8 cellular contexts compared by ENCODE assay signal in the genomic region with DNA sequence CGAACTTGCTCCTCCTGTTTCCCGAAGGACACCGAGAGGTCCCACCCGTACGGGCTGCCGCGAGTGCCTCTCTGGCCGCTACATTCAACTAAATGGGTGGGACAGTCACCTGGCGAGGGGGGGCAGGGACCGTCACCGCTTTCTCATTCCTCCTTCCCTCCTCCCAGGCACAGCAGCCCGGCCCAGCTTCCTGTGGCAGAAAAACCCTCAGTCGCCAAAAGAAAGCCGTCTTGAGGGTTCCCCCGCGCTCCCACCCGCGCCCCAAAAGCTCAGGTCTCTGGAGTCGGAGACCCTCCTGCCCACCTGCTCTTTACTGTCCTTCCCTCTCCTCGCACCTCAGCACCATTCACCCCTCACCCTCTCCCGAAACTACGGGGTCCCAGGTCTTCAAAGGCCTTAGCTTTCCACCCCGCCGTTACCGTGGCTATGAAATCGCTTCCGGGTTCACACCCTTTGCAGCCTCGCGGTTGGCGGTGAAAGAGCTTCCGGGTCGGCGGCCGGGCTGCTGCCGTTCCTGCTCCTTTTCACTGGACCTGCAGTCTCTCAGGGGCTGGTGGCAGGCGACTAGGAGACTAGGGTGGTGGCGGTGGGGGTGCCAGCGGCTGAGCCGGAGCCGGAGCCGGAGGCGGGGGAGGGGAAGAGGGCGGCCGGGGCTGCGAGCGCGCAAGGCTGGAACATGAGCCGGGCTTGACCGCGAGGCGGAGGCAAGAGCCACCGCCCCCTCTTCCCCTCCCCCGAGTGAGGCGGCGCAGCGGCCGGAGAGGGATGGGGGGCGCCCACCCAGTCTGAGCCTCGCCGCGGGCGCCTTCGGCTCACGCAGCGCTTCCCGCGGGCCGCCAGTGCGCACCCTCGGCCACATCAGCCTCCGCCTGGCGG. TPM values are rescaled to one million over a fixed set of nuclear protein-coding genes. Genes with fewer than 3 reads are reported as not detected.
DNase-seq lines count a peak whose midpoint lies in the region; FAIRE-seq and TF ChIP-seq lines count a peak whose summit lies in the region.

ANKIB1 (plus strand) TSS at position 488 of the 876 bp plus-strand sequence. CDS start 49,005 bp downstream, outside the sequence.
KRIT1 (minus strand) TSS at position 428 of the 876 bp plus-strand sequence. CDS start 3,779 bp downstream, outside the sequence.

- TF ChIP-seq CTCF in Loucy (conservative IDR thresholded peaks at IDR 0.05; ENCODE audit: low read length) = no peak
- TF ChIP-seq CTCF in fibroblast of the aortic adventitia (IDR thresholded peaks at IDR 0.05; ENCODE audit: insufficient read depth, low read length) = peak; percentile 17
- TF ChIP-seq CTCF in nephron progenitor cell (IDR thresholded peaks at IDR 0.05) = peak; percentile 12

- H3K27me3 ChIP-seq in Loucy (ENCODE audit: insufficient read depth, low read length, poor library complexity, severe bottlenecking) (no peaks in the 10 kb centered on the region), stomach smooth muscle (ENCODE audit: control insufficient read depth in 1 of 2, insufficient read depth in 2 of 2, low read length in 2 of 2) (no peaks in the 10 kb centered on the region)

- peak within 1 kb of the TSS; percentile 100 for H3K27ac Mint-ChIP-seq in nephron progenitor cell

- 0 out of 2 replicates have a peak, but pooled peaks cover 4% of the 10 kb centered on the region for H3F3A ChIP-seq in Loucy (ENCODE audit: low read depth)

- peak within 1 kb of the TSS; percentile 85 for H3K9ac ChIP-seq in Loucy (ENCODE audit: low read depth, low read length, poor library complexity, severe bottlenecking)
- peak within 1 kb of the TSS; percentile 84 to 94 for H3K9ac ChIP-seq in stomach smooth muscle (ENCODE audit: low read length in 2 of 2)

- peaks cover 5% of the 10 kb centered on the region for H3K36me3 Mint-ChIP-seq in nephron progenitor cell (ENCODE audit: low read depth)

- DNase-seq in ELR (ENCODE audit: low read depth) (peak; percentile 86), H54 (ENCODE audit: insufficient read length, low spot score) (peak; percentile 76), fibroblast of the aortic adventitia (ENCODE audit: low read depth) (peak; percentile 73), nephron progenitor cell (peak; percentile 90)
- DNase-seq in activated effector memory CD4-positive, alpha-beta T cell treated with Interleukin-2 at 50 U/mL for 16 hours = peak; percentile 77

- peak within 1 kb of the TSS; percentile 98 for H3K4me3 Mint-ChIP-seq in nephron progenitor cell

- peak within 1 kb of the TSS; percentile 91 for H3K27ac ChIP-seq in stomach smooth muscle (ENCODE audit: low read length)

- no peaks in the 10 kb centered on the region for H3K9me2 ChIP-seq in Loucy (replicated peaks; ENCODE audit: low read depth, low read length)

- no peaks in the 10 kb centered on the region for H3K36me3 ChIP-seq in Loucy (ENCODE audit: insufficient read depth, low read length)
- no peaks in the 10 kb centered on the region for H3K36me3 ChIP-seq in stomach smooth muscle (ENCODE audit: control insufficient read depth in 2 of 2, insufficient read depth in 2 of 2, low read length in 2 of 2)

- peaks cover 44% of the 10 kb centered on the region for H4K20me1 ChIP-seq in Loucy (ENCODE audit: insufficient read depth, low read length, poor library complexity, severe bottlenecking)

- H3K9me3 ChIP-seq in Loucy (ENCODE audit: insufficient read depth, low read depth, low read length) (no peaks in the 10 kb centered on the region), stomach smooth muscle (ENCODE audit: control insufficient read depth in 2 of 2, low read length in 2 of 2) (no peaks in the 10 kb centered on the region)

- H3K9me3 Mint-ChIP-seq in nephron progenitor cell = no peaks in the 10 kb centered on the region

- peak within 1 kb of the TSS; percentile 97 for H2AFZ ChIP-seq in Loucy (ENCODE audit: low read length)

- H3K4me2 ChIP-seq in Loucy (ENCODE audit: low read depth, low read length, poor library complexity, severe bottlenecking) = peak within 1 kb of the TSS; percentile 92

- no peaks in the 10 kb centered on the region for H3K27me3 Mint-ChIP-seq in nephron progenitor cell (ENCODE audit: low read depth, poor library complexity)

- H3K4me3 ChIP-seq in Loucy (ENCODE audit: low read length, poor library complexity, severe bottlenecking) (peak within 1 kb of the TSS; percentile 92), fibroblast of the aortic adventitia (ENCODE audit: low read depth, low read length) (peak within 1 kb of the TSS; percentile 77), stomach smooth muscle (ENCODE audit: low read length in 2 of 2) (peak within 1 kb of the TSS; percentile 91)

- peak; percentile 57 for FAIRE-seq in H54 (lab: Jason Lieb, UNC)

- peaks cover 41% of the 10 kb centered on the region for H3K4me1 Mint-ChIP-seq in nephron progenitor cell

- TF ChIP-seq POLR2A in H54 (IDR thresholded peaks at IDR 0.05; ENCODE audit: low read depth, low read length) (peak; percentile 67), Raji (IDR thresholded peaks at IDR 0.05; ENCODE audit: insufficient read depth, low read depth, low read length) (peak; percentile 77)

- H3K4me1 ChIP-seq in Loucy (ENCODE audit: insufficient read depth, low read length, poor library complexity, severe bottlenecking) (peaks cover 50% of the 10 kb centered on the region), stomach smooth muscle (ENCODE audit: control insufficient read depth, insufficient read depth, low read length) (peaks cover 10% of the 10 kb centered on the region)

- H3K79me2 ChIP-seq in Loucy (ENCODE audit: insufficient read depth, low read length) = peaks cover 81% of the 10 kb centered on the region

RNA-seq across cellular contexts. Expression of gene ANKIB1, which starts in this region (rescaled TPM):
- 75.8 and 118 TPM in 2 replicates for total RNA-seq in fibroblast of the aortic adventitia (ENCODE audit: low replicate concordance)

RNA-seq across cellular contexts. Expression of gene KRIT1, which starts in this region (rescaled TPM):
- 53.1 and 318 TPM in 2 replicates for total RNA-seq in fibroblast of the aortic adventitia (ENCODE audit: low replicate concordance)

Comparison
In these comparisons a context has a peak if more than half of its experiments do, and no peak if none do; other contexts are left out.
1. Peak in every context shown above with its lines: DNase-seq, H3K4me3 ChIP-seq and H3K27ac ChIP-seq.